Comparison of ENCODE assay signal across 25 cellular contexts in genomic region chr2:206045251-206045650, GRCh38. TPM values are rescaled to one million over a fixed set of nuclear protein-coding genes. Genes with fewer than 3 reads are reported as not detected.
DNase-seq lines count a peak whose midpoint lies in the region; ATAC-seq and TF ChIP-seq lines count a peak whose summit lies in the region.
"Had no signal": no experiment of that assay in that cellular context is flagged by ENCODE, and none has a peak within 500 bp of the region (broad histone marks: within the 10 kb centered on the region; RNA-seq: fewer than 3 reads in every experiment).

No MANE protein-coding gene starts in this region.

- H3K36me3 ChIP-seq in OCI-LY7 (ENCODE audit: insufficient read depth, low read length), result peaks cover 59% of the 10 kb centered on the region

- no peaks in the 10 kb centered on the region for H3K79me2 ChIP-seq in OCI-LY7 (ENCODE audit: insufficient read depth, low read depth, low read length)

- H4K20me1 ChIP-seq in OCI-LY7 (ENCODE audit: insufficient read depth, low read length), result no peaks in the 10 kb centered on the region

- POLR2A ChIA-PET in OCI-LY7 (lab: Charles Lee), result interaction anchor here (0.6 to 1.3 kb wide), 4 partner anchors 8 to 43 kb away, joined by 3 to 4 read pairs (median 3); no protein-coding TSS in a partner anchor

- H3K27ac Mint-ChIP-seq in activated naive CD8-positive, alpha-beta T cell, result peak overlapping the region; percentile 0
- no peak overlapping the region for H3K27ac Mint-ChIP-seq in activated naive CD8-positive, alpha-beta T cell treated with anti-CD3 and anti-CD28 coated beads, Interleukin-2, amount 50 U/mL, for 24 hours
- H3K27ac Mint-ChIP-seq: activated naive CD4-positive, alpha-beta T cell treated with anti-CD3 and anti-CD28 coated beads, Interleukin-2, amount 10 ng/mL, durations not matched to agents 7 days and 5 days had no signal

- no peak overlapping the region for H2AFZ ChIP-seq in OCI-LY7 (ENCODE audit: low read length)

- H3K9me3 ChIP-seq in OCI-LY7 (ENCODE audit: low read length), result no peaks in the 10 kb centered on the region
- H3K9me3 ChIP-seq: spleen had no signal

- intact Hi-C loops in OCI-LY7 (cut with micrococcal nuclease; ENCODE audit: unreplicated experiment), result no loop called here

- ATAC-seq in activated naive CD8-positive, alpha-beta T cell treated with anti-CD3 and anti-CD28 coated beads, Interleukin-2, amount 50 U/mL, for 24 hours, result no peak
- ATAC-seq in HG03439 (IDR thresholded peaks at IDR 0.05; ENCODE audit: unreplicated experiment) (no peak), GM19467 (IDR thresholded peaks at IDR 0.05; ENCODE audit: unreplicated experiment) (no peak), GM18517 (IDR thresholded peaks at IDR 0.05; ENCODE audit: unreplicated experiment) (no peak), GM19397 (IDR thresholded peaks at IDR 0.05; ENCODE audit: unreplicated experiment) (no peak)
- ATAC-seq: left cardiac atrium; naive thymus-derived CD4-positive, alpha-beta T cell; stimulated activated naive CD8-positive, alpha-beta T cell treated with anti-CD3 and anti-CD28 coated beads, Interleukin-15, Interleukin-2, amounts not matched to agents 100 U/mL and 50 U/mL, for 24 hours had no signal

- TF ChIP-seq CTCF in OCI-LY7 (conservative IDR thresholded peaks at IDR 0.05; ENCODE audit: low read length) (no peak), fibroblast of mammary gland (conservative IDR thresholded peaks at IDR 0.05; ENCODE audit: control insufficient read depth, insufficient read depth, low read depth, low read length) (no peak)

- H3K4me3 ChIP-seq in OCI-LY7 (ENCODE audit: low read depth, low read length, poor library complexity, severe bottlenecking), result no peak overlapping the region
- H3K4me3 ChIP-seq in fibroblast of mammary gland (ENCODE audit: control insufficient read depth, low read depth, low read length), result no peak overlapping the region
- H3K4me3 ChIP-seq: spleen had no signal

- H3K36me3 Mint-ChIP-seq in activated naive CD8-positive, alpha-beta T cell, result peaks cover 18% of the 10 kb centered on the region
- H3K36me3 Mint-ChIP-seq in activated naive CD8-positive, alpha-beta T cell treated with anti-CD3 and anti-CD28 coated beads, Interleukin-2, amount 50 U/mL, for 24 hours (ENCODE audit: low read depth), result peaks cover 33% of the 10 kb centered on the region

- H3K27me3 Mint-ChIP-seq in activated naive CD8-positive, alpha-beta T cell, result no peaks in the 10 kb centered on the region
- H3K27me3 Mint-ChIP-seq in activated naive CD8-positive, alpha-beta T cell treated with anti-CD3 and anti-CD28 coated beads, Interleukin-2, amount 50 U/mL, for 24 hours, result no peaks in the 10 kb centered on the region
- H3K27me3 Mint-ChIP-seq: activated naive CD4-positive, alpha-beta T cell treated with anti-CD3 and anti-CD28 coated beads, Interleukin-2, amount 10 ng/mL, durations not matched to agents 7 days and 5 days; naive thymus-derived CD4-positive, alpha-beta T cell had no signal

- CTCF ChIA-PET in OCI-LY7 (lab: Charles Lee; ENCODE audit: unreplicated experiment), result no interaction called here

- H3K9me2 ChIP-seq in OCI-LY7 (ENCODE audit: insufficient read depth, low read length), result no peaks in the 10 kb centered on the region

- TSS peak; percentile 46 for BruUV-seq in OCI-LY7 (replicated peaks; lab: Mats Ljungman, UMichigan)

- H3K4me1 ChIP-seq in OCI-LY7 (ENCODE audit: insufficient read depth, low read length, poor library complexity, severe bottlenecking), result no peaks in the 10 kb centered on the region

- DNase-seq in activated naive CD8-positive, alpha-beta T cell treated with anti-CD3 and anti-CD28 coated beads, Interleukin-2, amount 50 U/mL, for 24 hours, result no peak
- no peak for DNase-seq in OCI-LY7 (ENCODE audit: low spot score)
- peak; percentile 8 for DNase-seq in fibroblast of mammary gland (ENCODE audit: low read depth)
- DNase-seq: activated CD4-positive, alpha-beta T cell treated with anti-CD3 and anti-CD28 coated beads for 1 hour; activated naive CD4-positive, alpha-beta T cell treated with anti-CD3 and anti-CD28 coated beads, Interleukin-2, amount 10 ng/mL, durations not matched to agents 7 days and 5 days; activated T-cell treated with anti-CD3 and anti-CD28 coated beads, Interleukin-2, amount 50 U/mL, for 1 hour; effector memory CD4-positive, alpha-beta T cell; KBM-7; left cardiac atrium; mesendoderm; MV-4-11; naive thymus-derived CD4-positive, alpha-beta T cell; NCI-H1694; NCI-H69; occipital lobe; retina; Right ventricle myocardium superior; spleen; stimulated activated CD4-positive, alpha-beta T cell treated with anti-CD3 and anti-CD28 coated beads, Interleukin-4, amount 100 ng/mL, for 24 hours; stimulated activated naive CD8-positive, alpha-beta T cell treated with anti-CD3 and anti-CD28 coated beads, Interleukin-15, Interleukin-2, amounts not matched to agents 100 U/mL and 50 U/mL, for 24 hours had no signal

- H3K27ac ChIP-seq in OCI-LY7 (ENCODE audit: low read depth, low read length, poor library complexity, severe bottlenecking), result no peak overlapping the region
- H3K27ac ChIP-seq: spleen had no signal

- peaks cover 36% of the 10 kb centered on the region for H3K4me1 Mint-ChIP-seq in activated naive CD8-positive, alpha-beta T cell (ENCODE audit: low read depth)
- H3K4me1 Mint-ChIP-seq in activated naive CD8-positive, alpha-beta T cell treated with anti-CD3 and anti-CD28 coated beads, Interleukin-2, amount 50 U/mL, for 24 hours, result peaks cover 15% of the 10 kb centered on the region

- H3K4me2 ChIP-seq in OCI-LY7 (ENCODE audit: low read length), result no peak overlapping the region

- H3K9me3 Mint-ChIP-seq in activated naive CD8-positive, alpha-beta T cell (ENCODE audit: low read depth), result no peaks in the 10 kb centered on the region
- H3K9me3 Mint-ChIP-seq in activated naive CD8-positive, alpha-beta T cell treated with anti-CD3 and anti-CD28 coated beads, Interleukin-2, amount 50 U/mL, for 24 hours, result no peaks in the 10 kb centered on the region
- H3K9me3 Mint-ChIP-seq: activated naive CD4-positive, alpha-beta T cell treated with anti-CD3 and anti-CD28 coated beads, Interleukin-2, amount 10 ng/mL, durations not matched to agents 7 days and 5 days; naive thymus-derived CD4-positive, alpha-beta T cell had no signal

- H3K4me3 Mint-ChIP-seq in activated naive CD8-positive, alpha-beta T cell, result no peak overlapping the region
- H3K4me3 Mint-ChIP-seq in activated naive CD8-positive, alpha-beta T cell treated with anti-CD3 and anti-CD28 coated beads, Interleukin-2, amount 50 U/mL, for 24 hours, result no peak overlapping the region
- H3K4me3 Mint-ChIP-seq: activated naive CD4-positive, alpha-beta T cell treated with anti-CD3 and anti-CD28 coated beads, Interleukin-2, amount 10 ng/mL, durations not matched to agents 7 days and 5 days had no signal

RNA-seq across cellular contexts. Expression of gene INO80D, which starts 40.7 kb away (rescaled TPM):
- 8.2 and 14.2 TPM in 2 replicates for total RNA-seq in OCI-LY7 (2014; rRNA removed; shearing (Covaris generic))
- 21.4 and 21.6 TPM in 2 replicates for total RNA-seq in OCI-LY7 (2022)
